ENCODE assay signal across 21 cellular contexts in the genomic region with DNA sequence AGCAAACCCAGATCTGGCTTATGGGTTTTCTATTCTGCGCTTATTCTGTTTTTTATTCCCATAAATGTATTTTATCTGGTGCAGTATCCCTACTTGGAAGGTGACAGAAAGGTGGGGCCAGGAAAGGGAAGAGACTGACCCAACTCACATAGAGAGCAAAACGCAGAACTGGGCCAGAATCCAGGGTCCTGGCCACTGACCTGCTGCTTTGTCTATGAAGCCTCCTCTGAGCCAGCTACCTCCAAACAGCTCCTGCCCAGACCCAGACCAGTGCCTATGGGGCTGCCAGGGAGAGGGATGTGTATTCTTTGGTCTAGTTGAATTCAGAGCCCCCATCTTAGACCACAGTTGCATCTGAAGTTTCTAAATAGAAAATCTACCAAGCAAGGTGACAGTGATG. TPM values are rescaled to one million over a fixed set of nuclear protein-coding genes. Genes with fewer than 3 reads are reported as not detected.
DNase-seq lines count a peak whose midpoint lies in the region; TF ChIP-seq lines count a peak whose summit lies in the region.
"Had no signal": no experiment of that assay in that cellular context is flagged by ENCODE, and none has a peak within 500 bp of the region (broad histone marks: within the 10 kb centered on the region; RNA-seq: fewer than 3 reads in every experiment).

No MANE protein-coding gene starts in this region.

- no peak overlapping the region for H2BK12ac ChIP-seq in H9 (ENCODE audit: insufficient read length, low read depth, low read length)

- H3K23ac ChIP-seq in H9 (ENCODE audit: insufficient read length, low read depth, low read length), result no peak overlapping the region

- peaks cover 62% of the 10 kb centered on the region for H3K4me1 Mint-ChIP-seq in brain
- H3K4me1 Mint-ChIP-seq in neural crest cell, result peaks cover 7% of the 10 kb centered on the region
- H3K4me1 Mint-ChIP-seq in H9, result peaks cover 10 to 22% of the 10 kb centered on the region in 2 experiments; a peak in 3 of 4 replicates
- H3K4me1 Mint-ChIP-seq: IgD-negative memory B cell had no signal

- no peak overlapping the region for H3K4me3 ChIP-seq in esophagus muscularis mucosa
- H3K4me3 ChIP-seq: A549; BLaER1 treated with 17β-estradiol and CSF1 and Interleukin-3, amounts not matched to agents 10 nM and 100 nM; GM12878 had no signal

- H3K27me3 ChIP-seq in esophagus muscularis mucosa (peaks cover 0 to 20% (median 0%) of the 10 kb centered on the region in 4 donors), H9 (ENCODE audit: insufficient read depth, low read length) (no peaks in the 10 kb centered on the region)
- H3K27me3 ChIP-seq: BLaER1 treated with 17β-estradiol and CSF1 and Interleukin-3, amounts not matched to agents 10 nM and 100 nM had no signal

- intact Hi-C loops in esophagus muscularis mucosa (cut with DNase I), result no loop called here

- WGBS in esophagus muscularis mucosa, result 87% methylated on average over 2 of the region's 2 CpGs
- WGBS in H9 (ENCODE audit: extremely low coverage, insufficient read length, low lambda C conversion rate), result no CpG with 5 or more reads among the region's 2 CpGs

- H3K36me3 Mint-ChIP-seq in brain (no peaks in the 10 kb centered on the region), neural crest cell (ENCODE audit: low read depth) (no peaks in the 10 kb centered on the region), H9 (ENCODE audit: insufficient read depth in 1 of 3, low read depth in 3 of 3) (no peaks in the 10 kb centered on the region; a peak in 1 of 7 replicates)
- H3K36me3 Mint-ChIP-seq: IgD-negative memory B cell had no signal

- no peak for TF ChIP-seq POLR2A in esophagus muscularis mucosa (IDR thresholded peaks at IDR 0.05; ENCODE audit: low read depth)
- no peak for TF ChIP-seq POLR2A in erythroblast (IDR thresholded peaks at IDR 0.05; ENCODE audit: low read length)

- H4K8ac ChIP-seq in H9 (replicated peaks; ENCODE audit: insufficient read length, low read depth, low read length), result no peak overlapping the region

- H2BK120ac ChIP-seq in H9 (ENCODE audit: low read depth, low read length, poor library complexity, severe bottlenecking), result no peak overlapping the region

- no peaks in the 10 kb centered on the region for H3K36me3 ChIP-seq in esophagus muscularis mucosa
- H3K36me3 ChIP-seq: BLaER1 treated with 17β-estradiol and CSF1 and Interleukin-3, amounts not matched to agents 10 nM and 100 nM had no signal

- H3K23me2 ChIP-seq in H9 (ENCODE audit: insufficient read length, low read depth, low read length, poor library complexity, severe bottlenecking), result no peaks in the 10 kb centered on the region

- no peak overlapping the region for H2AFZ ChIP-seq in H9 (ENCODE audit: low read length)

- peak overlapping the region in 3 of 5 experiments; percentile 70 to 83 (median 80) for H3K4me3 Mint-ChIP-seq in brain
- no peak overlapping the region for H3K4me3 Mint-ChIP-seq in neural crest cell
- H3K4me3 Mint-ChIP-seq in H9, result no peak overlapping the region
- H3K4me3 Mint-ChIP-seq: CD4-positive, alpha-beta T cell; IgD-negative memory B cell had no signal

- no peak overlapping the region for H3K18ac ChIP-seq in H9 (ENCODE audit: insufficient read length, low read depth, low read length)

- no peak overlapping the region for H3K4ac ChIP-seq in H9 (ENCODE audit: low read depth, low read length)

- no peaks in the 10 kb centered on the region for H3K79me2 ChIP-seq in H9 (ENCODE audit: insufficient read depth, low read length)

- no peak overlapping the region for H2BK15ac ChIP-seq in H9 (ENCODE audit: low read depth, low read length)

- peak overlapping the region in 4 of 5 experiments; percentile 92 to 100 (median 98) for H3K27ac Mint-ChIP-seq in brain
- peak overlapping the region; percentile 15 for H3K27ac Mint-ChIP-seq in neural crest cell (ENCODE audit: unreplicated experiment)
- H3K27ac Mint-ChIP-seq in H9, result no peak overlapping the region
- H3K27ac Mint-ChIP-seq: CD4-positive, alpha-beta T cell; IgD-negative memory B cell had no signal

- no peak overlapping the region for H3K27ac ChIP-seq in esophagus muscularis mucosa (replicated peaks in 1 of 4)
- H3K27ac ChIP-seq in H9 (ENCODE audit: insufficient read length, low read depth, low read length), result no peak overlapping the region
- H3K27ac ChIP-seq: A549; BLaER1 treated with 17β-estradiol and CSF1 and Interleukin-3, amounts not matched to agents 10 nM and 100 nM; HL-60; KMS-11 had no signal

- DNase-seq in D341Med (ENCODE audit: low spot score) (peak; percentile 3), esophagus muscularis mucosa (ENCODE audit: extremely low spot score) (peak; percentile 80), neural crest cell (ENCODE audit: low read depth, low spot score) (no peak), amniotic stem cell (lab: John Stamatoyannopoulos, UW) (no peak), erythroblast (lab: John Stamatoyannopoulos, UW) (no peak), H9 (no peak), 8988T (no peak)
- DNase-seq: AML-193; CD4-positive, alpha-beta T cell; GDM1; MM.1S; NCI-H2029; PC-3 had no signal

- H3K56ac ChIP-seq in H9 (ENCODE audit: insufficient read length, low read depth, low read length), result no peak overlapping the region

- no peak overlapping the region for H2BK5ac ChIP-seq in H9 (ENCODE audit: insufficient read length, low read length)

- no peak overlapping the region for H4K5ac ChIP-seq in H9 (ENCODE audit: insufficient read length, low read depth, low read length)

- H3K27me3 Mint-ChIP-seq in brain (peaks cover 9% of the 10 kb centered on the region), neural crest cell (ENCODE audit: low read depth) (peaks cover 14% of the 10 kb centered on the region), H9 (ENCODE audit: low read depth) (peaks cover 4% of the 10 kb centered on the region)

- H3K9me3 Mint-ChIP-seq in brain (peaks cover 0 to 7% (median 3%) of the 10 kb centered on the region in 5 experiments), neural crest cell (no peaks in the 10 kb centered on the region), H9 (no peaks in the 10 kb centered on the region)

- H3K9ac ChIP-seq in H9 (ENCODE audit: extremely low read depth, insufficient read length, low read length), result no peak overlapping the region
- H3K9ac ChIP-seq: BLaER1 treated with 17β-estradiol and CSF1 and Interleukin-3, amounts not matched to agents 10 nM and 100 nM; KMS-11 had no signal

- H4K20me1 ChIP-seq in H9 (ENCODE audit: control insufficient read depth, insufficient read depth, insufficient read length), result no peaks in the 10 kb centered on the region
- H4K20me1 ChIP-seq: BLaER1 treated with 17β-estradiol and CSF1 and Interleukin-3, amounts not matched to agents 10 nM and 100 nM had no signal

- H3K9me3 ChIP-seq in esophagus muscularis mucosa (peaks cover 0 to 8% (median 4%) of the 10 kb centered on the region in 4 donors), H9 (ENCODE audit: control insufficient read depth, low read depth, low read length) (no peaks in the 10 kb centered on the region)
- H3K9me3 ChIP-seq: A549; BLaER1 treated with 17β-estradiol and CSF1 and Interleukin-3, amounts not matched to agents 10 nM and 100 nM had no signal

- no peak overlapping the region for H4K91ac ChIP-seq in H9 (ENCODE audit: insufficient read length, low read depth, low read length)

- H3K4me2 ChIP-seq in H9 (ENCODE audit: insufficient read depth, insufficient read length, low read length), result no peak overlapping the region
- H3K4me2 ChIP-seq: A549; BLaER1 treated with 17β-estradiol and CSF1 and Interleukin-3, amounts not matched to agents 10 nM and 100 nM; KMS-11 had no signal

- TF ChIP-seq EP300 in esophagus muscularis mucosa (IDR thresholded peaks at IDR 0.05), result no peak

- no peaks in the 10 kb centered on the region for H3K79me1 ChIP-seq in H9 (ENCODE audit: insufficient read depth, low read depth, low read length, poor library complexity, severe bottlenecking)

- no peaks in the 10 kb centered on the region for H3K4me1 ChIP-seq in esophagus muscularis mucosa
- H3K4me1 ChIP-seq in H9 (ENCODE audit: insufficient read depth, low read length), result no peaks in the 10 kb centered on the region
- H3K4me1 ChIP-seq: A549 had no signal

- H2BK20ac ChIP-seq in H9 (ENCODE audit: low read depth, low read length, poor library complexity, severe bottlenecking), result no peak overlapping the region

- H3K14ac ChIP-seq in H9 (ENCODE audit: insufficient read depth, low read length), result no peak overlapping the region

- H3T11ph ChIP-seq in H9 (ENCODE audit: low read length), result no peak overlapping the region

- TF ChIP-seq CTCF in brain (conservative IDR thresholded peaks at IDR 0.05), result no peak
- no peak for TF ChIP-seq CTCF in esophagus muscularis mucosa (IDR thresholded peaks at IDR 0.05)
- no peak for TF ChIP-seq CTCF in neural crest cell (conservative IDR thresholded peaks at IDR 0.05)
- no peak for TF ChIP-seq CTCF in H9 (conservative IDR thresholded peaks at IDR 0.05)

- no peak overlapping the region for H2AK5ac ChIP-seq in H9 (ENCODE audit: insufficient read length, low read length)

RNA-seq across cellular contexts. Expression of a gene that starts 36.4 kb away (rescaled TPM):
- polyA plus RNA-seq in brain (ENCODE audit: insufficient read depth, low read depth, low replicate concordance), result not detected
- total RNA-seq in esophagus muscularis mucosa (not detected), neural crest cell (not detected in 2 replicates), H9 (2021) (not detected in 2 replicates)
- total RNA-seq: CD4-positive, alpha-beta T cell; GM12878; H4; PC-3 had no signal
- polyA plus RNA-seq: A549, IgD-negative memory B cell had no signal

Comparison
In these comparisons a context has a peak if more than half of its experiments do, and no peak if none do; other contexts are left out.
1. DNase-seq: peak in D341Med (single experiment) and esophagus muscularis mucosa (single experiment); none in neural crest cell (single experiment), amniotic stem cell (single experiment), erythroblast (0 of 2), H9 (single experiment) and 8988T (single experiment).
2. H3K27ac Mint-ChIP-seq: peak in brain (4 of 5) and neural crest cell (single experiment); none in H9 (0 of 3).
3. H3K4me3 Mint-ChIP-seq: peak in brain (3 of 5); none in neural crest cell (single experiment) and H9 (0 of 2).